In genomic region chr1:58781541-58782307, GRCh38 we compare ENCODE assay signal across 1 cellular context.
TF ChIP-seq lines count a peak whose summit lies in the region.

No MANE protein-coding gene starts in this region.

TF ChIP-seq in HepG2, 621 proteins besides CTCF, POLR2A, EP300 and RAD21 (continued from another document and continues in another):
- TF ChIP-seq, protein P1, sequence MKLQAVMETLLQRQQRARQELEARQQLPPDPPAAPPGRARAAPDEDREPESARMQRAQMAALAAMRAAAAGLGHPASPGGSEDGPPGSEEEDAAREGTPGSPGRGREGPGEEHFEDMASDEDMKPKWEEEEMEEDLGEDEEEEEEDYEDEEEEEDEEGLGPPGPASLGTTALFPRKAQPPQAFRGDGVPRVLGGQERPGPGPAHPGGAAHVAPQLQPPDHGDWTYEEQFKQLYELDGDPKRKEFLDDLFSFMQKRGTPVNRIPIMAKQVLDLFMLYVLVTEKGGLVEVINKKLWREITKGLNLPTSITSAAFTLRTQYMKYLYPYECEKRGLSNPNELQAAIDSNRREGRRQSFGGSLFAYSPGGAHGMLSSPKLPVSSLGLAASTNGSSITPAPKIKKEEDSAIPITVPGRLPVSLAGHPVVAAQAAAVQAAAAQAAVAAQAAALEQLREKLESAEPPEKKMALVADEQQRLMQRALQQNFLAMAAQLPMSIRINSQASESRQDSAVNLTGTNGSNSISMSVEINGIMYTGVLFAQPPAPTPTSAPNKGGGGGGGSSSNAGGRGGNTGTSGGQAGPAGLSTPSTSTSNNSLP (IDR thresholded peaks at IDR 0.05; ENCODE audit: low read depth, low read length) = no peak
- TF ChIP-seq ZNF333 (CRISPR knock-in tag; IDR thresholded peaks at IDR 0.05; ENCODE audit: borderline replicate concordance) (no peak), ELF4 (CRISPR knock-in tag; IDR thresholded peaks at IDR 0.05; ENCODE audit: borderline replicate concordance) (0 out of 2 replicates have a peak, but pooled peaks have one; percentile 11), ZNF597 (CRISPR knock-in tag; IDR thresholded peaks at IDR 0.05) (no peak), REST (IDR thresholded peaks at IDR 0.05; ENCODE audit: borderline replicate concordance in 1 of 2, low read depth in 1 of 2, low read length in 2 of 2) (no peak), CC2D1A (CRISPR knock-in tag; IDR thresholded peaks at IDR 0.05) (no peak), ZNF576 (CRISPR knock-in tag; IDR thresholded peaks at IDR 0.05) (no peak), ZNF580 (CRISPR knock-in tag; IDR thresholded peaks at IDR 0.05; ENCODE audit: borderline replicate concordance, low read depth) (no peak), ZBTB8A (CRISPR knock-in tag; IDR thresholded peaks at IDR 0.05; ENCODE audit: borderline replicate concordance, low read depth) (no peak), ZNF703 (CRISPR knock-in tag; IDR thresholded peaks at IDR 0.05; ENCODE audit: borderline replicate concordance) (no peak), ZNF234 (CRISPR knock-in tag; conservative IDR thresholded peaks at IDR 0.05) (no peak), PHF20 (CRISPR knock-in tag; IDR thresholded peaks at IDR 0.05) (no peak), ZBTB33 (CRISPR knock-in tag; IDR thresholded peaks at IDR 0.05) (peak; percentile 99), MTF2 (CRISPR knock-in tag; IDR thresholded peaks at IDR 0.05; ENCODE audit: borderline replicate concordance) (0 out of 2 replicates have a peak, but pooled peaks have one; percentile 22), ZNF883 (CRISPR knock-in tag; IDR thresholded peaks at IDR 0.05; ENCODE audit: not compliant biosample characterization) (peak; percentile 2), BCL6 (CRISPR knock-in tag; IDR thresholded peaks at IDR 0.05) (no peak), FOXA3 (CRISPR knock-in tag; IDR thresholded peaks at IDR 0.05) (0 out of 2 replicates have a peak, but pooled peaks have one; percentile 20), POLR2G (IDR thresholded peaks at IDR 0.05; ENCODE audit: low read depth, low read length) (peak; percentile 40; the same call in 1 of the 2 replicates), NFIB (CRISPR knock-in tag; IDR thresholded peaks at IDR 0.05; ENCODE audit: borderline replicate concordance) (no peak), RBM22 (optimal IDR thresholded peaks at IDR 0.05; ENCODE audit: low read length) (no peak), ZNF724P (CRISPR knock-in tag; IDR thresholded peaks at IDR 0.05; ENCODE audit: borderline replicate concordance) (no peak), GMEB1 (CRISPR knock-in tag; IDR thresholded peaks at IDR 0.05; ENCODE audit: borderline replicate concordance) (no peak), AGO1 (IDR thresholded peaks at IDR 0.05; ENCODE audit: low read depth, low read length, poor library complexity, severe bottlenecking) (peak; percentile 92), HOXA3 (CRISPR knock-in tag; IDR thresholded peaks at IDR 0.05) (peak; percentile 61; the same call in 1 of the 2 replicates), SALL1 (CRISPR knock-in tag; IDR thresholded peaks at IDR 0.05) (0 out of 2 replicates have a peak, but pooled peaks have one; percentile 4), ZNF253 (CRISPR knock-in tag; IDR thresholded peaks at IDR 0.05; ENCODE audit: borderline replicate concordance) (no peak), ARHGAP35 (CRISPR knock-in tag; IDR thresholded peaks at IDR 0.05; ENCODE audit: borderline replicate concordance) (no peak), HDAC2 (CRISPR knock-in tag; IDR thresholded peaks at IDR 0.05) (no peak), HNF4G (IDR thresholded peaks at IDR 0.05; ENCODE audit: borderline replicate concordance, low read depth, low read length) (no peak), HNF4G (CRISPR knock-in tag; IDR thresholded peaks at IDR 0.05; ENCODE audit: borderline replicate concordance, low read depth) (no peak), TBX3 (IDR thresholded peaks at IDR 0.05; ENCODE audit: borderline replicate concordance) (no peak), ZBTB38 (CRISPR knock-in tag; IDR thresholded peaks at IDR 0.05) (no peak)
- TF ChIP-seq, protein P2, sequence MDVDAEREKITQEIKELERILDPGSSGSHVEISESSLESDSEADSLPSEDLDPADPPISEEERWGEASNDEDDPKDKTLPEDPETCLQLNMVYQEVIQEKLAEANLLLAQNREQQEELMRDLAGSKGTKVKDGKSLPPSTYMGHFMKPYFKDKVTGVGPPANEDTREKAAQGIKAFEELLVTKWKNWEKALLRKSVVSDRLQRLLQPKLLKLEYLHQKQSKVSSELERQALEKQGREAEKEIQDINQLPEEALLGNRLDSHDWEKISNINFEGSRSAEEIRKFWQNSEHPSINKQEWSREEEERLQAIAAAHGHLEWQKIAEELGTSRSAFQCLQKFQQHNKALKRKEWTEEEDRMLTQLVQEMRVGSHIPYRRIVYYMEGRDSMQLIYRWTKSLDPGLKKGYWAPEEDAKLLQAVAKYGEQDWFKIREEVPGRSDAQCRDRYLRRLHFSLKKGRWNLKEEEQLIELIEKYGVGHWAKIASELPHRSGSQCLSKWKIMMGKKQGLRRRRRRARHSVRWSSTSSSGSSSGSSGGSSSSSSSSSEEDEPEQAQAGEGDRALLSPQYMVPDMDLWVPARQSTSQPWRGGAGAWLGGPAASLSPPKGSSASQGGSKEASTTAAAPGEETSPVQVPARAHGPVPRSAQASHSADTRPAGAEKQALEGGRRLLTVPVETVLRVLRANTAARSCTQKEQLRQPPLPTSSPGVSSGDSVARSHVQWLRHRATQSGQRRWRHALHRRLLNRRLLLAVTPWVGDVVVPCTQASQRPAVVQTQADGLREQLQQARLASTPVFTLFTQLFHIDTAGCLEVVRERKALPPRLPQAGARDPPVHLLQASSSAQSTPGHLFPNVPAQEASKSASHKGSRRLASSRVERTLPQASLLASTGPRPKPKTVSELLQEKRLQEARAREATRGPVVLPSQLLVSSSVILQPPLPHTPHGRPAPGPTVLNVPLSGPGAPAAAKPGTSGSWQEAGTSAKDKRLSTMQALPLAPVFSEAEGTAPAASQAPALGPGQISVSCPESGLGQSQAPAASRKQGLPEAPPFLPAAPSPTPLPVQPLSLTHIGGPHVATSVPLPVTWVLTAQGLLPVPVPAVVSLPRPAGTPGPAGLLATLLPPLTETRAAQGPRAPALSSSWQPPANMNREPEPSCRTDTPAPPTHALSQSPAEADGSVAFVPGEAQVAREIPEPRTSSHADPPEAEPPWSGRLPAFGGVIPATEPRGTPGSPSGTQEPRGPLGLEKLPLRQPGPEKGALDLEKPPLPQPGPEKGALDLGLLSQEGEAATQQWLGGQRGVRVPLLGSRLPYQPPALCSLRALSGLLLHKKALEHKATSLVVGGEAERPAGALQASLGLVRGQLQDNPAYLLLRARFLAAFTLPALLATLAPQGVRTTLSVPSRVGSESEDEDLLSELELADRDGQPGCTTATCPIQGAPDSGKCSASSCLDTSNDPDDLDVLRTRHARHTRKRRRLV (CRISPR knock-in tag; IDR thresholded peaks at IDR 0.05) = no peak
- TF ChIP-seq, protein P3, sequence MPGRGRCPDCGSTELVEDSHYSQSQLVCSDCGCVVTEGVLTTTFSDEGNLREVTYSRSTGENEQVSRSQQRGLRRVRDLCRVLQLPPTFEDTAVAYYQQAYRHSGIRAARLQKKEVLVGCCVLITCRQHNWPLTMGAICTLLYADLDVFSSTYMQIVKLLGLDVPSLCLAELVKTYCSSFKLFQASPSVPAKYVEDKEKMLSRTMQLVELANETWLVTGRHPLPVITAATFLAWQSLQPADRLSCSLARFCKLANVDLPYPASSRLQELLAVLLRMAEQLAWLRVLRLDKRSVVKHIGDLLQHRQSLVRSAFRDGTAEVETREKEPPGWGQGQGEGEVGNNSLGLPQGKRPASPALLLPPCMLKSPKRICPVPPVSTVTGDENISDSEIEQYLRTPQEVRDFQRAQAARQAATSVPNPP (CRISPR knock-in tag; IDR thresholded peaks at IDR 0.05) = no peak
- TF ChIP-seq, protein P4, sequence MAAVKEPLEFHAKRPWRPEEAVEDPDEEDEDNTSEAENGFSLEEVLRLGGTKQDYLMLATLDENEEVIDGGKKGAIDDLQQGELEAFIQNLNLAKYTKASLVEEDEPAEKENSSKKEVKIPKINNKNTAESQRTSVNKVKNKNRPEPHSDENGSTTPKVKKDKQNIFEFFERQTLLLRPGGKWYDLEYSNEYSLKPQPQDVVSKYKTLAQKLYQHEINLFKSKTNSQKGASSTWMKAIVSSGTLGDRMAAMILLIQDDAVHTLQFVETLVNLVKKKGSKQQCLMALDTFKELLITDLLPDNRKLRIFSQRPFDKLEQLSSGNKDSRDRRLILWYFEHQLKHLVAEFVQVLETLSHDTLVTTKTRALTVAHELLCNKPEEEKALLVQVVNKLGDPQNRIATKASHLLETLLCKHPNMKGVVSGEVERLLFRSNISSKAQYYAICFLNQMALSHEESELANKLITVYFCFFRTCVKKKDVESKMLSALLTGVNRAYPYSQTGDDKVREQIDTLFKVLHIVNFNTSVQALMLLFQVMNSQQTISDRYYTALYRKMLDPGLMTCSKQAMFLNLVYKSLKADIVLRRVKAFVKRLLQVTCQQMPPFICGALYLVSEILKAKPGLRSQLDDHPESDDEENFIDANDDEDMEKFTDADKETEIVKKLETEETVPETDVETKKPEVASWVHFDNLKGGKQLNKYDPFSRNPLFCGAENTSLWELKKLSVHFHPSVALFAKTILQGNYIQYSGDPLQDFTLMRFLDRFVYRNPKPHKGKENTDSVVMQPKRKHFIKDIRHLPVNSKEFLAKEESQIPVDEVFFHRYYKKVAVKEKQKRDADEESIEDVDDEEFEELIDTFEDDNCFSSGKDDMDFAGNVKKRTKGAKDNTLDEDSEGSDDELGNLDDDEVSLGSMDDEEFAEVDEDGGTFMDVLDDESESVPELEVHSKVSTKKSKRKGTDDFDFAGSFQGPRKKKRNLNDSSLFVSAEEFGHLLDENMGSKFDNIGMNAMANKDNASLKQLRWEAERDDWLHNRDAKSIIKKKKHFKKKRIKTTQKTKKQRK (IDR thresholded peaks at IDR 0.05; ENCODE audit: low read length) = no peak
- TF ChIP-seq, protein P5, sequence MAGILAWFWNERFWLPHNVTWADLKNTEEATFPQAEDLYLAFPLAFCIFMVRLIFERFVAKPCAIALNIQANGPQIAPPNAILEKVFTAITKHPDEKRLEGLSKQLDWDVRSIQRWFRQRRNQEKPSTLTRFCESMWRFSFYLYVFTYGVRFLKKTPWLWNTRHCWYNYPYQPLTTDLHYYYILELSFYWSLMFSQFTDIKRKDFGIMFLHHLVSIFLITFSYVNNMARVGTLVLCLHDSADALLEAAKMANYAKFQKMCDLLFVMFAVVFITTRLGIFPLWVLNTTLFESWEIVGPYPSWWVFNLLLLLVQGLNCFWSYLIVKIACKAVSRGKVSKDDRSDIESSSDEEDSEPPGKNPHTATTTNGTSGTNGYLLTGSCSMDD (CRISPR knock-in tag; IDR thresholded peaks at IDR 0.05) = no peak
